ENCODE assay signal across 1 cellular context in the genomic region with DNA sequence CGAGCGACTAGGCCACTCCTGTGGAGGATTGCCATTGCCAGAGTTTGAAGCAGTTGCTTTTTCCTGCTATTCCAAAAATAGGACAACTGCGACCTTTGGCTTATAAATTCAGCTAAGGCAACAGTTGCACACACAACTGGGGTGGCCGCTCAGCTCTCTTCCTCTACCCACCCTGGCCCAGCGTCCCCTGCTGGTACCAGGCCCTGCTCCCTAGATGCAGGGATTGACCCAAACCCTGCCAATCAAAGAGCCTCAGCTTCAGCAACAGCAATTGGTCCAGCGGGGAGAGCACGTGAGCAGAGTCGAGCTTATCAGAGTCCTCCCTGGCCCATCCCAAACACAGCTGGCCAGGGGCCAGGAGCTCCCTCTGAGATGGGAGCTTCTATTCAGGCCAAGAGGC.
TF ChIP-seq lines count a peak whose summit lies in the region.

No MANE protein-coding gene starts in this region.

TF ChIP-seq in K562, 482 proteins besides CTCF, POLR2A, EP300 and RAD21 (continued from another document):
- TF ChIP-seq, protein P1, sequence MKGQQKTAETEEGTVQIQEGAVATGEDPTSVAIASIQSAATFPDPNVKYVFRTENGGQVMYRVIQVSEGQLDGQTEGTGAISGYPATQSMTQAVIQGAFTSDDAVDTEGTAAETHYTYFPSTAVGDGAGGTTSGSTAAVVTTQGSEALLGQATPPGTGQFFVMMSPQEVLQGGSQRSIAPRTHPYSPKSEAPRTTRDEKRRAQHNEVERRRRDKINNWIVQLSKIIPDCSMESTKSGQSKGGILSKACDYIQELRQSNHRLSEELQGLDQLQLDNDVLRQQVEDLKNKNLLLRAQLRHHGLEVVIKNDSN (CRISPR knock-in tag; IDR thresholded peaks at IDR 0.05), result peak; percentile 94
- TF ChIP-seq, protein P2, sequence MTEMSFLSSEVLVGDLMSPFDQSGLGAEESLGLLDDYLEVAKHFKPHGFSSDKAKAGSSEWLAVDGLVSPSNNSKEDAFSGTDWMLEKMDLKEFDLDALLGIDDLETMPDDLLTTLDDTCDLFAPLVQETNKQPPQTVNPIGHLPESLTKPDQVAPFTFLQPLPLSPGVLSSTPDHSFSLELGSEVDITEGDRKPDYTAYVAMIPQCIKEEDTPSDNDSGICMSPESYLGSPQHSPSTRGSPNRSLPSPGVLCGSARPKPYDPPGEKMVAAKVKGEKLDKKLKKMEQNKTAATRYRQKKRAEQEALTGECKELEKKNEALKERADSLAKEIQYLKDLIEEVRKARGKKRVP (CRISPR knock-in tag; IDR thresholded peaks at IDR 0.05), result no peak
- TF ChIP-seq RCOR1 (IDR thresholded peaks at IDR 0.05; ENCODE audit: borderline replicate concordance in 1 of 2, low read depth in 2 of 2, low read length in 2 of 2), result peak in 1 of 2 experiments; percentile 74; a peak in 2 of 4 replicates
- peak; percentile 30 to 40; a peak in 2 of 4 replicates for TF ChIP-seq KDM1A (IDR thresholded peaks at IDR 0.05)
- TF ChIP-seq MEIS2 (IDR thresholded peaks at IDR 0.05; ENCODE audit: partially characterized antibody), result peak; percentile 64
- peak; percentile 63; the same call in 1 of the 2 replicates for TF ChIP-seq CTBP1 (IDR thresholded peaks at IDR 0.05; ENCODE audit: borderline replicate concordance)
- TF ChIP-seq, protein P3, sequence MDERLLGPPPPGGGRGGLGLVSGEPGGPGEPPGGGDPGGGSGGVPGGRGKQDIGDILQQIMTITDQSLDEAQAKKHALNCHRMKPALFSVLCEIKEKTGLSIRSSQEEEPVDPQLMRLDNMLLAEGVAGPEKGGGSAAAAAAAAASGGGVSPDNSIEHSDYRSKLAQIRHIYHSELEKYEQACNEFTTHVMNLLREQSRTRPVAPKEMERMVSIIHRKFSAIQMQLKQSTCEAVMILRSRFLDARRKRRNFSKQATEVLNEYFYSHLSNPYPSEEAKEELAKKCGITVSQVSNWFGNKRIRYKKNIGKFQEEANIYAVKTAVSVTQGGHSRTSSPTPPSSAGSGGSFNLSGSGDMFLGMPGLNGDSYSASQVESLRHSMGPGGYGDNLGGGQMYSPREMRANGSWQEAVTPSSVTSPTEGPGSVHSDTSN (CRISPR knock-in tag; IDR thresholded peaks at IDR 0.05; ENCODE audit: low read depth), result peak; percentile 53; the same call in 1 of the 2 replicates
- TF ChIP-seq, protein P3 (tag; conservative IDR thresholded peaks at IDR 0.05; ENCODE audit: low read depth), result peak; percentile 71
- no peak for TF ChIP-seq SMAD3 (CRISPR knock-in tag; conservative IDR thresholded peaks at IDR 0.05)
- TF ChIP-seq, protein P4, sequence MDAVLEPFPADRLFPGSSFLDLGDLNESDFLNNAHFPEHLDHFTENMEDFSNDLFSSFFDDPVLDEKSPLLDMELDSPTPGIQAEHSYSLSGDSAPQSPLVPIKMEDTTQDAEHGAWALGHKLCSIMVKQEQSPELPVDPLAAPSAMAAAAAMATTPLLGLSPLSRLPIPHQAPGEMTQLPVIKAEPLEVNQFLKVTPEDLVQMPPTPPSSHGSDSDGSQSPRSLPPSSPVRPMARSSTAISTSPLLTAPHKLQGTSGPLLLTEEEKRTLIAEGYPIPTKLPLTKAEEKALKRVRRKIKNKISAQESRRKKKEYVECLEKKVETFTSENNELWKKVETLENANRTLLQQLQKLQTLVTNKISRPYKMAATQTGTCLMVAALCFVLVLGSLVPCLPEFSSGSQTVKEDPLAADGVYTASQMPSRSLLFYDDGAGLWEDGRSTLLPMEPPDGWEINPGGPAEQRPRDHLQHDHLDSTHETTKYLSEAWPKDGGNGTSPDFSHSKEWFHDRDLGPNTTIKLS (IDR thresholded peaks at IDR 0.05; ENCODE audit: borderline replicate concordance, low read depth), result no peak
- TF ChIP-seq SRSF7 (optimal IDR thresholded peaks at IDR 0.05; ENCODE audit: low read depth, low read length), result no peak
- TF ChIP-seq CBFA2T2 (conservative IDR thresholded peaks at IDR 0.05), result 0 out of 2 replicates have a peak, but pooled peaks have one; percentile 18
- TF ChIP-seq BHLHE40 (IDR thresholded peaks at IDR 0.05; ENCODE audit: low read length), result peak; percentile 93
